In the genomic region with DNA sequence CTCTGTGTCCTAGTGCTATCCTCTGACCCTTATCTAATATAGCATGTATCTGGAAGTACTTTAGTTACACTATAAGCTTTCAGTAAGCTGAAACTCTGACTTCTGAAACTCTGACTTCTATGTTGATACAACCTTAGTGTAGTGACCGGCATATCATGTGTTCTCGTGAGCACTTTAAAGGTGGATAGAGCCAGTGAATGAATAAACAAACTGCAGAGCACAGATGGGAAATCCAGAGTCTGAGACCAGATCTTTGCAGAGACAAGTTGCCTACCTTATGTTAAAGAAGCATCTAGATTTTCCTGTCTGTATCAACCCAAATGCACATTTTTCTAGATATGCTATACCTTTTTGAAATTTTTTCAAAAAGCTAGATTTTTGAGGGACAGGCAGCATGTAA, we compare ENCODE assay signal across 2 cellular contexts.
TF ChIP-seq lines count a peak whose summit lies in the region.

No MANE protein-coding gene starts in this region.

TF ChIP-seq in SK-N-SH, 30 proteins besides CTCF, POLR2A, EP300 and RAD21 (continued from another document):
- TF ChIP-seq TEAD4 (IDR thresholded peaks at IDR 0.05; ENCODE audit: borderline replicate concordance, insufficient read depth) (no peak), RCOR1 (IDR thresholded peaks at IDR 0.05; ENCODE audit: low read length) (no peak), IRF3 (IDR thresholded peaks at IDR 0.05; ENCODE audit: low read depth, low read length) (no peak)

TF ChIP-seq in SK-N-SH treated with all-trans-retinoic acid at 6 μM for 48 hours, 23 proteins besides CTCF, POLR2A, EP300 and RAD21 (continued from another document):
- TF ChIP-seq, protein P1, sequence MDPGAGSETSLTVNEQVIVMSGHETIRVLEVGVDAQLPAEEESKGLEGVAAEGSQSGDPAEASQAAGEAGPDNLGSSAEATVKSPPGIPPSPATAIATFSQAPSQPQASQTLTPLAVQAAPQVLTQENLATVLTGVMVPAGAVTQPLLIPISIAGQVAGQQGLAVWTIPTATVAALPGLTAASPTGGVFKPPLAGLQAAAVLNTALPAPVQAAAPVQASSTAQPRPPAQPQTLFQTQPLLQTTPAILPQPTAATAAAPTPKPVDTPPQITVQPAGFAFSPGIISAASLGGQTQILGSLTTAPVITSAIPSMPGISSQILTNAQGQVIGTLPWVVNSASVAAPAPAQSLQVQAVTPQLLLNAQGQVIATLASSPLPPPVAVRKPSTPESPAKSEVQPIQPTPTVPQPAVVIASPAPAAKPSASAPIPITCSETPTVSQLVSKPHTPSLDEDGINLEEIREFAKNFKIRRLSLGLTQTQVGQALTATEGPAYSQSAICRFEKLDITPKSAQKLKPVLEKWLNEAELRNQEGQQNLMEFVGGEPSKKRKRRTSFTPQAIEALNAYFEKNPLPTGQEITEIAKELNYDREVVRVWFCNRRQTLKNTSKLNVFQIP (CRISPR knock-in tag; IDR thresholded peaks at IDR 0.05; ENCODE audit: borderline replicate concordance, low read depth), result no peak
- TF ChIP-seq ISL1 (CRISPR knock-in tag; IDR thresholded peaks at IDR 0.05) (no peak), TOX (CRISPR knock-in tag; IDR thresholded peaks at IDR 0.05; ENCODE audit: borderline replicate concordance) (no peak), OSR1 (CRISPR knock-in tag; IDR thresholded peaks at IDR 0.05) (no peak), TCF4 (CRISPR knock-in tag; IDR thresholded peaks at IDR 0.05; ENCODE audit: borderline replicate concordance) (no peak), ZNF8 (CRISPR knock-in tag; IDR thresholded peaks at IDR 0.05) (no peak), ZC3H10 (CRISPR knock-in tag; IDR thresholded peaks at IDR 0.05) (no peak), TSHZ2 (CRISPR knock-in tag; IDR thresholded peaks at IDR 0.05) (no peak), SNAI2 (CRISPR knock-in tag; IDR thresholded peaks at IDR 0.05) (no peak)
